In the genomic region with DNA sequence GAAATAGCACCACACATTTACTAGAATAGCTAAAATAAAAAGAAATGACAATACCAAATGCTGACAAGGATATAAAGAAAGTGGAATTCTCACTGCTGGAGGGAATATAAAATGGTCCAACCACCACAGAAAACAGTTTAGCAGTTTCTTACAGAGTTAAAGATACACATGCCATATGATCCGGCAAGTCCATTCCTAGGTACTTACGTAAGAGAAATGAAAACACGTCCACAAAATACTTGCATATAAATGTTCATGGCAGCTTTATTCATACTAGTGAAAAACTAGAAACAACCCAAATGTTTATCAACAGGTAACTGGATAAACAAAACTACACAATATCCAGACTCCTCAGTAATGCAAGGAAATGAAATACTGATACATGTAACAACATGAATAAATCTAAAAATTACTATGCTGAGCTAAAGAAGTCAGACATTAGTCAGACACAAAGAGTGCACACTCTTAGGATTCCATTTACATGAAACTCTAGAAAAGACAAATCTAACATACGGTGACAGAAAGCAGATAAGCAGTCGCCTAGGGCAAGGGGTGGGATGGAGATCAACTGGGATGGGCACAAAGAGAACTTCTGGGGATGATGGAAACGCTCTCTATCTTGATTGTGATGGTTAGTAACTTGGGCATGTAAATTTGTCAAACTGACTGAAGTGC, we compare ENCODE assay signal across 15 cellular contexts.
"Had no signal": no experiment of that assay in that cellular context is flagged by ENCODE, and none has a peak within 500 bp of the region (broad histone marks: within the 10 kb centered on the region; RNA-seq: fewer than 3 reads in every experiment).

No MANE protein-coding gene starts in this region.

- H3K36me3 ChIP-seq: ovary had no signal

- H3K27me3 ChIP-seq: left lung, ovary had no signal

- ATAC-seq: activated T-cell treated with anti-CD3 and anti-CD28 coated beads, Interleukin-2, amount 50 U/mL, for 72 hours; left lung had no signal

- H3K27ac ChIP-seq: left lung, ovary had no signal

- H3K4me3 ChIP-seq: left lung, ovary had no signal

- H3K9me3 ChIP-seq: left lung, ovary had no signal

- DNase-seq: activated CD4-positive, alpha-beta memory T cell treated with anti-CD3 and anti-CD28 coated beads for 36 hours; activated CD8-positive, alpha-beta memory T cell treated with anti-CD3 and anti-CD28 coated beads, Interleukin-2, amount 50 U/mL, for 4 hours; activated gamma-delta T cell treated with Interleukin-2 at 50 U/mL for 16 hours; activated naive CD8-positive, alpha-beta T cell treated with anti-CD3 and anti-CD28 coated beads, Interleukin-2, amount 10 ng/mL, durations not matched to agents 7 days and 5 days; activated T-cell treated with anti-CD3 and anti-CD28 coated beads, Interleukin-2, amount 50 U/mL, for 72 hours; cortex of kidney; effector memory CD4-positive, alpha-beta T cell; erythroblast; glutamatergic neuron; left lung; mesendoderm; ovary; stimulated activated CD4-positive, alpha-beta T cell treated with anti-CD3 and anti-CD28 coated beads, Interleukin-15, amount 100 ng/mL, for 24 hours; stimulated activated CD4-positive, alpha-beta T cell treated with anti-CD3 and anti-CD28 coated beads, Interleukin-4, amount 100 ng/mL, for 24 hours; T-helper 9 cell had no signal
